In the genomic region with DNA sequence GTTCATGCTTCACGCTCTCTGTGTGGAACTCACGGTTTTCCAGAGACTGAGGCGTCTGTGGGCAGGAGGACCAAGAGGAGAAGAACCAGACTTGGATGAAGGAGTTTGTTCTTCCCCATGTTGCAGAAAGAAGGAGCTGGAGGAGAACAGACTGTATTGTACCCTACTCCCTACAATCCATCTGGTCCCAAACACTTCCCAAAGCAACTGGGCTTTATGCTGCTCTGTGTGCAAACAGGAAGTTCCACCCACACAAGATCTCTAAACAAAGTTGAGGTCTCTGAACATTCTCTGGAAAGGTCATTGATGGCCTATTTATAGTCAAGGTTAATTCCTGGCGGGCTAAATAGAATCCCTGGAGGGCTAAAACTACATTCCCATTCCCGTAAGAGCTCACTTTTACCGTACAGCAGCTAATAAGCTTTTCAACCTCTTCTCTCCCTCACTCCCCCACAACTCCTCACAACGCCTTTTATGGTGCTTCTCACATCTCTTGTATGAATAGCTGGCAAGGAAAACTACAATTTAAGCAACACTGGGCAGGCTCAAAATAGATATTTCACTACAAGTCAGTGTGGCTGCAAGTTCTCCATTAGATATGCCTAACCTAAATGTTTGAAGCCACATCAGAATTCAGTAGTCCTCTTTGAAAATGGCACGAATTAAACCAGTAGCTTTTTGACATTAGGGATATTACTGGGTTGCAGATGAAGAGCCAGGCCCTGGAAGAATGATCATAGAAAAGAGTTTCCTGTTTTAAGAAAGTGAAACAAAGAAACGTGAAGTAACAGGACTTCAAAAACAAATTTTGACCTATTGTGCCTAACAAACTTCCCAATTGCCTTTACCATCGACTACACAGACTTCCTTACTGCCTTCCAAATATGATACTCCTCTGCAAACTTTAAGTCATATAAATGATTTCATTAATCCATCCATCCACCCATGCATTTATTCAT, we compare ENCODE assay signal across 10 cellular contexts. TPM values are rescaled to one million over a fixed set of nuclear protein-coding genes. Genes with fewer than 3 reads are reported as not detected.
A peak's percentile ranks its signal among the peaks of the same experiment; 100 is the strongest.
DNase-seq lines count a peak whose midpoint lies in the region; TF ChIP-seq lines count a peak whose summit lies in the region.
"Had no signal": no experiment of that assay in that cellular context is flagged by ENCODE, and none has a peak within 500 bp of the region (broad histone marks: within the 10 kb centered on the region; RNA-seq: fewer than 3 reads in every experiment).

A gene (minus strand): TSS at position 189 of the 959 bp plus-strand sequence. CDS start 70 bp downstream, at position 119.

- no peak for TF ChIP-seq CTCF in MM.1S (IDR thresholded peaks at IDR 0.05; ENCODE audit: low read length)
- no peak for TF ChIP-seq CTCF in endodermal cell (conservative IDR thresholded peaks at IDR 0.05)
- no peak for TF ChIP-seq CTCF in RWPE1 (conservative IDR thresholded peaks at IDR 0.05; ENCODE audit: low read depth)
- no peak for TF ChIP-seq CTCF in foreskin fibroblast (IDR thresholded peaks at IDR 0.05; ENCODE audit: low read depth, low read length)

- no peaks in the 10 kb centered on the region for H3K79me2 ChIP-seq in MM.1S (ENCODE audit: low read length)

- no peaks in the 10 kb centered on the region for H4K20me1 ChIP-seq in MM.1S (ENCODE audit: insufficient read depth, low read length)

- H3K9me2 ChIP-seq in MM.1S (replicated peaks; ENCODE audit: insufficient read depth, low read length), result no peaks in the 10 kb centered on the region

- peak within 1 kb of the TSS; percentile 7 for H3K4me2 ChIP-seq in MM.1S (ENCODE audit: low read depth, low read length)

- POLR2A ChIA-PET in RWPE1 (lab: Yijun Ruan, JAX; ENCODE audit: low non-redundant PET), result no interaction called here

- peaks cover 4% of the 10 kb centered on the region for H3K27me3 Mint-ChIP-seq in endodermal cell (ENCODE audit: insufficient read depth)

- no peaks in the 10 kb centered on the region for H3K36me3 Mint-ChIP-seq in endodermal cell (ENCODE audit: low read depth)

- no peaks in the 10 kb centered on the region for H3K9me3 Mint-ChIP-seq in endodermal cell

- H3K4me1 Mint-ChIP-seq in endodermal cell, result no peaks in the 10 kb centered on the region

- H3K27ac ChIP-seq in MM.1S (ENCODE audit: low read length) (no peak within 1 kb of the TSS), endodermal cell (ENCODE audit: low read depth, low read length) (peak within 1 kb of the TSS; percentile 74), stomach smooth muscle (ENCODE audit: low read length) (peak within 1 kb of the TSS; percentile 77), RWPE1 (no peak within 1 kb of the TSS)

- peak within 1 kb of the TSS; percentile 22; the same call in 1 of the 2 replicates for H2AFZ ChIP-seq in MM.1S (ENCODE audit: low read length)

- no peak for DNase-seq in MM.1S
- DNase-seq in endodermal cell, result no peak
- peak; percentile 14 to 31 for DNase-seq in lung microvascular endothelial cell (ENCODE audit: low read depth in 2 of 2)
- DNase-seq in RWPE1 (ENCODE audit: low spot score), result no peak
- no peak for DNase-seq in cerebellar nuclear complex (lab: John Stamatoyannopoulos, UW)
- DNase-seq in NCI-H1105 (lab: John Stamatoyannopoulos, UW), result no peak
- no peak for DNase-seq in foreskin fibroblast
- DNase-seq: activated CD4-positive, alpha-beta T cell treated with anti-CD3 and anti-CD28 coated beads for 1 hour; NCI-H2029 treated with DMSO at 0.1 percent for 48 hours had no signal

- CTCF ChIA-PET in RWPE1 (lab: Yijun Ruan, JAX), result no interaction called here

- 84 to 91% methylated on average over 3 to 10 of the region's 10 CpGs for WGBS in endodermal cell (ENCODE audit: insufficient coverage in 1 of 2, insufficient read length in 1 of 2), 2 experiments

- H3K9me3 ChIP-seq in MM.1S (replicated peaks; ENCODE audit: insufficient read depth, low read length) (no peaks in the 10 kb centered on the region), endodermal cell (ENCODE audit: control insufficient read depth, low read length) (no peaks in the 10 kb centered on the region), stomach smooth muscle (ENCODE audit: control insufficient read depth in 2 of 2, low read length in 2 of 2) (no peaks in the 10 kb centered on the region)

- H3K36me3 ChIP-seq in MM.1S (replicated peaks; ENCODE audit: insufficient read depth, low read length), result no peaks in the 10 kb centered on the region
- H3K36me3 ChIP-seq in endodermal cell (ENCODE audit: control insufficient read depth, insufficient read depth, low read length), result no peaks in the 10 kb centered on the region
- H3K36me3 ChIP-seq in stomach smooth muscle (ENCODE audit: control insufficient read depth in 2 of 2, insufficient read depth in 2 of 2, low read length in 2 of 2), result peaks cover 3 to 4% of the 10 kb centered on the region in 2 donors

- no peak within 1 kb of the TSS for H3K4me3 Mint-ChIP-seq in endodermal cell

- H3K4me1 ChIP-seq in MM.1S (ENCODE audit: low read length), result peaks cover 9% of the 10 kb centered on the region; the same call in 1 of the 2 replicates
- H3K4me1 ChIP-seq in endodermal cell (ENCODE audit: control insufficient read depth, insufficient read depth, low read length), result no peaks in the 10 kb centered on the region
- peaks cover 15% of the 10 kb centered on the region for H3K4me1 ChIP-seq in stomach smooth muscle (ENCODE audit: control insufficient read depth, insufficient read depth, low read length)

- no peak within 1 kb of the TSS; the same call in 1 of the 2 replicates for H3K4me3 ChIP-seq in MM.1S (ENCODE audit: low read length)
- H3K4me3 ChIP-seq in endodermal cell (ENCODE audit: low read length), result no peak within 1 kb of the TSS
- H3K4me3 ChIP-seq in stomach smooth muscle (ENCODE audit: low read length in 2 of 2), result peak within 1 kb of the TSS; percentile 63 to 70
- peak within 1 kb of the TSS in 1 of 2 donors; percentile 40 for H3K4me3 ChIP-seq in foreskin fibroblast (ENCODE audit: low read depth in 1 of 2, low read length in 2 of 2)

- H3K27ac Mint-ChIP-seq in endodermal cell, result no peak within 1 kb of the TSS

- H3K9ac ChIP-seq in MM.1S (ENCODE audit: low read length) (no peak within 1 kb of the TSS), endodermal cell (ENCODE audit: extremely low read depth, low read length, poor library complexity, severe bottlenecking) (no peak within 1 kb of the TSS), stomach smooth muscle (ENCODE audit: low read length in 2 of 2) (peak within 1 kb of the TSS; percentile 46 to 52)

- H3K27me3 ChIP-seq in MM.1S (replicated peaks; ENCODE audit: insufficient read depth, low read length) (no peaks in the 10 kb centered on the region), endodermal cell (ENCODE audit: control insufficient read depth, insufficient read depth, low read length, poor library complexity, severe bottlenecking) (no peaks in the 10 kb centered on the region), stomach smooth muscle (ENCODE audit: control insufficient read depth in 1 of 2, insufficient read depth in 2 of 2, low read length in 2 of 2) (no peaks in the 10 kb centered on the region)

- H3F3A ChIP-seq in MM.1S (ENCODE audit: insufficient read depth, low read length), result no peaks in the 10 kb centered on the region

RNA-seq across cellular contexts. Expression of the gene that starts here (rescaled TPM):
- total RNA-seq in endodermal cell (under 1 TPM in 1 of 2 donors, not detected in 1; 0.66 TPM), lung microvascular endothelial cell (3.8 and 19.0 TPM in 2 replicates)
- polyA plus RNA-seq in endodermal cell (2013, experiment 1 of 2), result 84.9 TPM
- 131 TPM for polyA plus RNA-seq in endodermal cell (2013, experiment 2 of 2)

Comparison
In these comparisons a context has a peak if more than half of its experiments do, and no peak if none do; other contexts are left out.
1. DNase-seq: peak in lung microvascular endothelial cell (2 of 2); none in MM.1S (single experiment), endodermal cell (single experiment), RWPE1 (single experiment), cerebellar nuclear complex (0 of 2), NCI-H1105 (single experiment) and foreskin fibroblast (0 of 2).
2. H3K27ac ChIP-seq: peak in endodermal cell (single experiment) and stomach smooth muscle (single experiment); none in MM.1S (single experiment) and RWPE1 (single experiment).
3. H3K4me3 ChIP-seq: peak in stomach smooth muscle (2 of 2); none in MM.1S (single experiment) and endodermal cell (single experiment).
4. H3K9ac ChIP-seq: peak in stomach smooth muscle (2 of 2); none in MM.1S (single experiment) and endodermal cell (single experiment).